25 cellular contexts compared by ENCODE assay signal in genomic region chr5:116318091-116318854, GRCh38.
DNase-seq lines count a peak whose midpoint lies in the region; ATAC-seq, FAIRE-seq and TF ChIP-seq lines count a peak whose summit lies in the region.
"Had no signal": no experiment of that assay in that cellular context is flagged by ENCODE, and none has a peak within 500 bp of the region (broad histone marks: within the 10 kb centered on the region; RNA-seq: fewer than 3 reads in every experiment).

No MANE protein-coding gene starts in this region.

- FAIRE-seq in bronchial epithelial cell (lab: Jason Lieb, UNC) (peak; percentile 50), HepG2 (lab: Jason Lieb, UNC) (no peak)
- FAIRE-seq: A204.1, GM12892 had no signal

- intact Hi-C loops in HepG2 (cut with micrococcal nuclease; ENCODE audit: unreplicated experiment) (no loop called here), right lobe of liver (cut with DNase I) (no loop called here), left colon (cut with DNase I, micrococcal nuclease) (no loop called here)

- H3K36me3 ChIP-seq in bronchial epithelial cell (ENCODE audit: control insufficient read depth, insufficient read depth, low read length) (no peaks in the 10 kb centered on the region), HepG2 (replicated peaks in 1 of 2; ENCODE audit: control insufficient read depth in 1 of 2, insufficient read depth in 2 of 2, low read length in 2 of 2) (peaks cover 0 to 4% of the 10 kb centered on the region in 2 experiments; a peak in 1 of 5 replicates), right lobe of liver (no peaks in the 10 kb centered on the region)
- H3K36me3 ChIP-seq: BE2C had no signal

- TF ChIP-seq RAD21 in HepG2 (CRISPR knock-in tag; IDR thresholded peaks at IDR 0.05): no peak

- no peak overlapping the region for H3K9ac ChIP-seq in HepG2 (ENCODE audit: insufficient read depth, low read depth, low read length)
- H3K9ac ChIP-seq: BLaER1 had no signal

- H3K27ac ChIP-seq in HepG2 (ENCODE audit: extremely low read length, insufficient read depth, low read length) (no peak overlapping the region), right lobe of liver (no peak overlapping the region)
- H3K27ac ChIP-seq: BLaER1 had no signal

- H3K4me2 ChIP-seq in HepG2 (ENCODE audit: low read depth, low read length): no peak overlapping the region
- H3K4me2 ChIP-seq: BLaER1 had no signal

- 97% methylated on average over 4 of the region's 4 CpGs for WGBS in HepG2 (ENCODE audit: low lambda C conversion rate)
- 55% methylated on average over 4 of the region's 4 CpGs for WGBS in right lobe of liver (ENCODE audit: insufficient coverage, low coverage, low lambda C conversion rate, missing lambda C conversion rate)

- H3K4me1 ChIP-seq in HepG2 (ENCODE audit: insufficient read depth, low read length) (no peaks in the 10 kb centered on the region), right lobe of liver (peaks cover 0 to 12% (median 4%) of the 10 kb centered on the region in 4 donors)
- H3K4me1 ChIP-seq: BE2C had no signal

- TF ChIP-seq POLR2A in HepG2 (IDR thresholded peaks at IDR 0.05; ENCODE audit: insufficient read depth in 1 of 2, low read depth in 2 of 2, low read length in 2 of 2) (no peak), right lobe of liver (IDR thresholded peaks at IDR 0.05) (no peak)

- H4K20me1 ChIP-seq in HepG2 (ENCODE audit: insufficient read depth, low read length): no peaks in the 10 kb centered on the region
- H4K20me1 ChIP-seq: BLaER1 had no signal

- CTCF ChIA-PET in HepG2 (lab: Yijun Ruan, JAX; ENCODE audit: low intra/inter-chr PET ratio, low total read pairs): no interaction called here

- in situ Hi-C loops in HepG2 (cut with HindIII; ENCODE audit: extremely low pct_ligation_motif_present, low pct_unique_long_range_greater_than_20kb): no loop called here

- no TSS peak for BruUV-seq in HepG2 (replicated peaks; lab: Mats Ljungman, UMichigan)

- TF ChIP-seq EP300 in HepG2 (IDR thresholded peaks at IDR 0.05; ENCODE audit: low read depth in 2 of 2, low read length in 2 of 2) (no peak), HepG2 (CRISPR knock-in tag; IDR thresholded peaks at IDR 0.05; ENCODE audit: borderline replicate concordance) (no peak)

- ATAC-seq in HepG2 (no peak), right lobe of liver (peak; percentile 57 to 78 (median 67)), GM21360 (IDR thresholded peaks at IDR 0.05; ENCODE audit: unreplicated experiment) (no peak), left colon (no peak)
- ATAC-seq: GM12878 had no signal

- no peaks in the 10 kb centered on the region for H3K79me2 ChIP-seq in HepG2 (ENCODE audit: insufficient read depth, low read length)

- TF ChIP-seq CTCF in bronchial epithelial cell (IDR thresholded peaks at IDR 0.05; ENCODE audit: insufficient read depth, low read length, severe bottlenecking) (no peak), HepG2 (CRISPR knock-in tag; IDR thresholded peaks at IDR 0.05) (no peak), right lobe of liver (IDR thresholded peaks at IDR 0.05) (no peak)

- DNase-seq in bronchial epithelial cell (ENCODE audit: low read depth) (no peak), HepG2 (ENCODE audit: low spot score) (no peak), right lobe of liver (no peak), NCI-H2196 (lab: John Stamatoyannopoulos, UW; ENCODE audit: unreplicated experiment) (no peak), left colon (no peak)
- DNase-seq: 8988T; ACHN; BE2C; C1 segment of cervical spinal cord; CD4-positive, alpha-beta memory T cell; CD4-positive, CD25-positive, alpha-beta regulatory T cell; CD8-positive, alpha-beta memory T cell; COR-L47; DMS 273 treated with DMSO at 0.1 percent for 48 hours; DMS153; DMS53; DMS79; DND-41; EL; GDM1 had no signal

- POLR2A ChIA-PET in HepG2 (lab: Yijun Ruan, JAX): no interaction called here

- H2AFZ ChIP-seq in HepG2 (ENCODE audit: low read length): no peak overlapping the region

- H3K27me3 ChIP-seq in bronchial epithelial cell (ENCODE audit: control insufficient read depth, insufficient read depth, low read length) (no peaks in the 10 kb centered on the region), HepG2 (ENCODE audit: control insufficient read depth in 1 of 2, insufficient read depth in 2 of 2, low read length in 2 of 2) (no peaks in the 10 kb centered on the region), right lobe of liver (no peaks in the 10 kb centered on the region)
- H3K27me3 ChIP-seq: BE2C, BLaER1 had no signal

- H3K9me3 ChIP-seq in HepG2 (ENCODE audit: low read length) (no peaks in the 10 kb centered on the region; the same call in 1 of the 2 replicates), right lobe of liver (no peaks in the 10 kb centered on the region)
- H3K9me3 ChIP-seq: BE2C had no signal

- H3K4me3 ChIP-seq in bronchial epithelial cell (ENCODE audit: low read depth, low read length) (no peak overlapping the region), HepG2 (replicated peaks in 1 of 3; ENCODE audit: insufficient read depth in 1 of 3, low read depth in 2 of 3, low read length in 3 of 3) (no peak overlapping the region), right lobe of liver (no peak overlapping the region)
- H3K4me3 ChIP-seq: BLaER1, GM12878 had no signal

TF ChIP-seq in HepG2, 621 proteins besides CTCF, POLR2A, EP300 and RAD21:
- TF ChIP-seq ZNF160 (CRISPR knock-in tag; IDR thresholded peaks at IDR 0.05): peak; percentile 97
- TF ChIP-seq, protein P1, sequence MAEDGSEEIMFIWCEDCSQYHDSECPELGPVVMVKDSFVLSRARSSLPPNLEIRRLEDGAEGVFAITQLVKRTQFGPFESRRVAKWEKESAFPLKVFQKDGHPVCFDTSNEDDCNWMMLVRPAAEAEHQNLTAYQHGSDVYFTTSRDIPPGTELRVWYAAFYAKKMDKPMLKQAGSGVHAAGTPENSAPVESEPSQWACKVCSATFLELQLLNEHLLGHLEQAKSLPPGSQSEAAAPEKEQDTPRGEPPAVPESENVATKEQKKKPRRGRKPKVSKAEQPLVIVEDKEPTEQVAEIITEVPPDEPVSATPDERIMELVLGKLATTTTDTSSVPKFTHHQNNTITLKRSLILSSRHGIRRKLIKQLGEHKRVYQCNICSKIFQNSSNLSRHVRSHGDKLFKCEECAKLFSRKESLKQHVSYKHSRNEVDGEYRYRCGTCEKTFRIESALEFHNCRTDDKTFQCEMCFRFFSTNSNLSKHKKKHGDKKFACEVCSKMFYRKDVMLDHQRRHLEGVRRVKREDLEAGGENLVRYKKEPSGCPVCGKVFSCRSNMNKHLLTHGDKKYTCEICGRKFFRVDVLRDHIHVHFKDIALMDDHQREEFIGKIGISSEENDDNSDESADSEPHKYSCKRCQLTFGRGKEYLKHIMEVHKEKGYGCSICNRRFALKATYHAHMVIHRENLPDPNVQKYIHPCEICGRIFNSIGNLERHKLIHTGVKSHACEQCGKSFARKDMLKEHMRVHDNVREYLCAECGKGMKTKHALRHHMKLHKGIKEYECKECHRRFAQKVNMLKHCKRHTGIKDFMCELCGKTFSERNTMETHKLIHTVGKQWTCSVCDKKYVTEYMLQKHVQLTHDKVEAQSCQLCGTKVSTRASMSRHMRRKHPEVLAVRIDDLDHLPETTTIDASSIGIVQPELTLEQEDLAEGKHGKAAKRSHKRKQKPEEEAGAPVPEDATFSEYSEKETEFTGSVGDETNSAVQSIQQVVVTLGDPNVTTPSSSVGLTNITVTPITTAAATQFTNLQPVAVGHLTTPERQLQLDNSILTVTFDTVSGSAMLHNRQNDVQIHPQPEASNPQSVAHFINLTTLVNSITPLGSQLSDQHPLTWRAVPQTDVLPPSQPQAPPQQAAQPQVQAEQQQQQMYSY (CRISPR knock-in tag; IDR thresholded peaks at IDR 0.05): no peak

Comparison
In these comparisons a context has a peak if more than half of its experiments do, and no peak if none do; other contexts are left out.
1. ATAC-seq: peak in right lobe of liver (4 of 4); none in HepG2 (single experiment), GM21360 (single experiment) and left colon (single experiment).